8 cellular contexts compared by ENCODE assay signal in genomic region chr13:26184791-26185250, GRCh38. TPM values are rescaled to one million over a fixed set of nuclear protein-coding genes. Genes with fewer than 3 reads are reported as not detected.
DNase-seq lines count a peak whose midpoint lies in the region; ATAC-seq and TF ChIP-seq lines count a peak whose summit lies in the region.

No MANE protein-coding gene starts in this region.

- H3K4me2 ChIP-seq in Loucy (ENCODE audit: low read depth, low read length, poor library complexity, severe bottlenecking) = no peak overlapping the region

- H3K9me3 ChIP-seq in Loucy (ENCODE audit: insufficient read depth, low read depth, low read length) (no peaks in the 10 kb centered on the region), vagina (no peaks in the 10 kb centered on the region)

- no peak overlapping the region for H3K9ac ChIP-seq in Loucy (ENCODE audit: low read depth, low read length, poor library complexity, severe bottlenecking)

- H4K20me1 ChIP-seq in Loucy (ENCODE audit: insufficient read depth, low read length, poor library complexity, severe bottlenecking) = no peaks in the 10 kb centered on the region

- no peaks in the 10 kb centered on the region for H3K36me3 ChIP-seq in BJ (ENCODE audit: control insufficient read depth, insufficient read depth, low read length)
- no peaks in the 10 kb centered on the region for H3K36me3 ChIP-seq in Loucy (ENCODE audit: insufficient read depth, low read length)
- H3K36me3 ChIP-seq in vagina = no peaks in the 10 kb centered on the region

- CTCF ChIA-PET in BJ (lab: Yijun Ruan, JAX) = interaction anchor here (0.7 to 8.2 kb wide), 40 partner anchors 8 to 746 kb away, joined by 3 to 116 read pairs (median 4); no protein-coding TSS in a partner anchor

- H3K27me3 ChIP-seq in BJ (ENCODE audit: control insufficient read depth, insufficient read depth, low read length) (no peaks in the 10 kb centered on the region; the same call in 1 of the 2 replicates), Loucy (ENCODE audit: insufficient read depth, low read length, poor library complexity, severe bottlenecking) (no peaks in the 10 kb centered on the region), vagina (no peaks in the 10 kb centered on the region)

- peaks cover 4% of the 10 kb centered on the region; the same call in 1 of the 2 replicates for H3F3A ChIP-seq in Loucy (ENCODE audit: low read depth)

- TF ChIP-seq CTCF in BJ (IDR thresholded peaks at IDR 0.05; ENCODE audit: insufficient read depth, low read depth, low read length) = peak; percentile 97
- TF ChIP-seq CTCF in Loucy (conservative IDR thresholded peaks at IDR 0.05; ENCODE audit: low read length) = peak; percentile 94
- peak; percentile 16 to 70 (median 68) for TF ChIP-seq CTCF in vagina (IDR thresholded peaks at IDR 0.05)

- no peak overlapping the region for H3K27ac ChIP-seq in vagina

- ATAC-seq in GM19351 (IDR thresholded peaks at IDR 0.05; ENCODE audit: unreplicated experiment) = peak; percentile 32

- POLR2A ChIA-PET in BJ (lab: Charles Lee) = interaction anchor here (0.6 kb wide), 2 partner anchors 312 to 1239 kb away, joined by 3 read pairs; no protein-coding TSS in a partner anchor

- intact Hi-C loops in posterior cingulate gyrus (cut with DNase I) (loop anchor here (1.0 to 5.0 kb wide), 3 partner anchors 297 to 514 kb away; no protein-coding TSS in a partner anchor), vagina (cut with DNase I) (loop anchor here (5.0 to 10.0 kb wide), 2 partner anchors 320 to 512 kb away; no protein-coding TSS in a partner anchor)

- no peak overlapping the region for H2AFZ ChIP-seq in Loucy (ENCODE audit: low read length)

- no peak overlapping the region for H3K4me3 ChIP-seq in BJ (ENCODE audit: low read depth, low read length)
- no peak overlapping the region for H3K4me3 ChIP-seq in Loucy (ENCODE audit: low read length, poor library complexity, severe bottlenecking)
- no peak overlapping the region for H3K4me3 ChIP-seq in vagina

- H3K4me1 ChIP-seq in Loucy (ENCODE audit: insufficient read depth, low read length, poor library complexity, severe bottlenecking) (peaks cover 9% of the 10 kb centered on the region), vagina (peaks cover 20% of the 10 kb centered on the region)

- no peak for TF ChIP-seq POLR2A in vagina (IDR thresholded peaks at IDR 0.05)

- no peaks in the 10 kb centered on the region for H3K9me2 ChIP-seq in Loucy (replicated peaks; ENCODE audit: low read depth, low read length)

- DNase-seq in BJ (ENCODE audit: low read depth) (no peak), SHP77 treated with DMSO at 0.1 percent for 48 hours (lab: John Stamatoyannopoulos, UW) (peak; percentile 21), germinal center (ENCODE audit: low spot score) (peak; percentile 47), posterior cingulate gyrus (peak in 8 of 10 donors; percentile 48 to 95 (median 68)), vagina (ENCODE audit: extremely low spot score in 2 of 2) (no peak)
- peak; percentile 87 for DNase-seq in activated effector memory CD4-positive, alpha-beta T cell treated with anti-CD3 and anti-CD28 coated beads, Interleukin-2, amount 50 U/mL, for 16 hours

- no peaks in the 10 kb centered on the region for H3K79me2 ChIP-seq in Loucy (ENCODE audit: insufficient read depth, low read length)

RNA-seq across cellular contexts. Expression of gene RNF6, which starts 37.3 kb away (rescaled TPM):
- polyA plus RNA-seq in BJ (2011; rRNA removed) = 19.1 and 35.8 TPM in 2 replicates
- polyA minus RNA-seq in BJ (2011; rRNA and poly(A)+ RNA removed) = 18.0 and 19.1 TPM in 2 replicates
- total RNA-seq in vagina = 22.1 TPM

Comparison
In these comparisons a context has a peak if more than half of its experiments do, and no peak if none do; other contexts are left out.
1. DNase-seq: peak in SHP77 treated with DMSO at 0.1 percent for 48 hours (single experiment), activated effector memory CD4-positive, alpha-beta T cell treated with anti-CD3 and anti-CD28 coated beads, Interleukin-2, amount 50 U/mL, for 16 hours (single experiment), germinal center (single experiment) and posterior cingulate gyrus (8 of 10); none in BJ (single experiment) and vagina (0 of 2).
2. Peak in every context shown above with its lines, with median percentiles within 50 percentile points of each other: CTCF ChIP-seq.